Comparison of ENCODE assay signal across 27 cellular contexts in genomic region chr5:150315245-150315644, GRCh38. TPM values are rescaled to one million over a fixed set of nuclear protein-coding genes. Genes with fewer than 3 reads are reported as not detected.
"Had no signal": no experiment of that assay in that cellular context is flagged by ENCODE, and none has a peak within 500 bp of the region (broad histone marks: within the 10 kb centered on the region; RNA-seq: fewer than 3 reads in every experiment).

No MANE protein-coding gene starts in this region.

- H3K4me2 ChIP-seq: PC-9, SK-N-SH had no signal

- H3K27ac ChIP-seq: ascending aorta, cardiac muscle cell, SJSA1 had no signal

- DNase-seq: activated CD4-positive, alpha-beta T cell treated with anti-CD3 and anti-CD28 coated beads, Interleukin-2, amount 10 ng/mL, durations not matched to agents 7 days and 5 days; activated CD4-positive, alpha-beta T cell treated with anti-CD3 and anti-CD28 coated beads, Interleukin-2, amount 50 U/mL, for 48 hours; activated CD8-positive, alpha-beta T cell treated with anti-CD3 and anti-CD28 coated beads, Interleukin-2, amount 10 ng/mL, durations not matched to agents 7 days and 5 days; activated gamma-delta T cell; activated naive CD4-positive, alpha-beta T cell treated with Interleukin-2 at 50 U/mL for 16 hours; activated naive CD8-positive, alpha-beta T cell treated with anti-CD3 and anti-CD28 coated beads, Interleukin-2, amount 10 ng/mL, durations not matched to agents 7 days and 5 days; activated T-cell treated with anti-CD3 and anti-CD28 coated beads, Interleukin-2, amount 50 U/mL, for 24 hours; amygdala; Karpas-422; NCI-H1105; NCI-H1417 treated with DMSO at 0.1 percent for 48 hours; NCI-H187 treated with DMSO at 0.1 percent for 48 hours; NCI-H2081; NCI-H226; NCI-H524 treated with DMSO at 0.1 percent for 48 hours; NK-92 treated with Interleukin-12 subunit alpha and Interleukin-12 subunit beta, amount 100 ng/mL, for 24 hours; PC-9; SHP77; SK-N-SH had no signal

- H3K36me3 ChIP-seq: ascending aorta, cardiac muscle cell, SJSA1 had no signal

- H3K4me3 ChIP-seq: ascending aorta, cardiac muscle cell, PC-9, SJSA1 had no signal

- ATAC-seq: activated CD8-positive, alpha-beta T cell treated with anti-CD3 and anti-CD28 coated beads, Interleukin-2, amount 10 ng/mL, durations not matched to agents 7 days and 5 days had no signal

- FAIRE-seq: TTC549 had no signal

- H3K4me1 ChIP-seq: ascending aorta had no signal

- H2AFZ ChIP-seq: PC-9 had no signal

- H3K9ac ChIP-seq: SK-N-SH had no signal

- H3K27me3 ChIP-seq: ascending aorta, cardiac muscle cell, SJSA1 had no signal

- H3K9me3 ChIP-seq: ascending aorta, SJSA1, SK-N-SH had no signal

RNA-seq across cellular contexts. Expression of gene ARSI, which starts 12.5 kb away (rescaled TPM):
- total RNA-seq: activated CD4-positive, alpha-beta T cell treated with anti-CD3 and anti-CD28 coated beads, Interleukin-2, amount 10 ng/mL, durations not matched to agents 7 days and 5 days; activated CD8-positive, alpha-beta T cell treated with anti-CD3 and anti-CD28 coated beads, Interleukin-2, amount 10 ng/mL, durations not matched to agents 7 days and 5 days; activated naive CD8-positive, alpha-beta T cell treated with anti-CD3 and anti-CD28 coated beads, Interleukin-2, amount 10 ng/mL, durations not matched to agents 7 days and 5 days; activated T-helper 2 cell treated with anti-CD3 and anti-CD28 coated beads, Interferon-gamma antibody, Interleukin-2, Interleukin-4, amounts not matched to agents 10 μg/mL and 5 μg/mL and 100 μg/mL, durations not matched to agents 14 hours and 24 hours and 36 hours; ascending aorta; OCI-LY7 had no signal

RNA-seq across cellular contexts. Expression of gene CAMK2A, which starts 25.7 kb away (rescaled TPM):
- total RNA-seq: activated CD4-positive, alpha-beta T cell treated with anti-CD3 and anti-CD28 coated beads, Interleukin-2, amount 10 ng/mL, durations not matched to agents 7 days and 5 days; activated CD8-positive, alpha-beta T cell treated with anti-CD3 and anti-CD28 coated beads, Interleukin-2, amount 10 ng/mL, durations not matched to agents 7 days and 5 days; activated naive CD8-positive, alpha-beta T cell treated with anti-CD3 and anti-CD28 coated beads, Interleukin-2, amount 10 ng/mL, durations not matched to agents 7 days and 5 days; activated T-helper 2 cell treated with anti-CD3 and anti-CD28 coated beads, Interferon-gamma antibody, Interleukin-2, Interleukin-4, amounts not matched to agents 10 μg/mL and 5 μg/mL and 100 μg/mL, durations not matched to agents 14 hours and 24 hours and 36 hours; ascending aorta; MCF 10A; NCI-H460; OCI-LY7; SJSA1 had no signal
